29 cellular contexts compared by ENCODE assay signal in genomic region chr4:185637162-185637875, GRCh38.
DNase-seq lines count a peak whose midpoint lies in the region; ATAC-seq, FAIRE-seq and TF ChIP-seq lines count a peak whose summit lies in the region.
"Had no signal": no experiment of that assay in that cellular context is flagged by ENCODE, and none has a peak within 500 bp of the region (broad histone marks: within the 10 kb centered on the region; RNA-seq: fewer than 3 reads in every experiment).

No MANE protein-coding gene starts in this region.

- H3K36me3 ChIP-seq in K562 (ENCODE audit: control insufficient read depth, insufficient read depth, low read length) (no peaks in the 10 kb centered on the region), left lung (no peaks in the 10 kb centered on the region), MM.1S (replicated peaks; ENCODE audit: insufficient read depth, low read length) (no peaks in the 10 kb centered on the region)
- H3K36me3 ChIP-seq: BE2C, colonic mucosa, HAP-1 had no signal

- BruUV-seq in K562 (replicated peaks; lab: Mats Ljungman, UMichigan), result no TSS peak

- H3K27ac ChIP-seq in K562 (ENCODE audit: extremely low read depth, low read depth, low read length), result no peak overlapping the region
- no peak overlapping the region for H3K27ac ChIP-seq in left lung
- H3K27ac ChIP-seq in MM.1S (ENCODE audit: low read length), result no peak overlapping the region
- H3K27ac ChIP-seq: cardiac muscle cell, colonic mucosa, heart left ventricle, RWPE1, skin epidermis had no signal

- H3K4me3 ChIP-seq in LNCaP clone FGC (ENCODE audit: low read depth, low read length) (no peak overlapping the region), K562 (no peak overlapping the region), left lung (no peak overlapping the region), MM.1S (ENCODE audit: low read length) (no peak overlapping the region)
- H3K4me3 ChIP-seq: cardiac muscle cell, colonic mucosa, HAP-1, heart left ventricle, skin epidermis had no signal

- H3K9me2 ChIP-seq in MM.1S (replicated peaks; ENCODE audit: insufficient read depth, low read length), result no peaks in the 10 kb centered on the region

- 1% methylated on average over 9 of the region's 9 CpGs for WGBS in K562 (ENCODE audit: insufficient coverage, low coverage, missing lambda C conversion rate)

- intact Hi-C loops in K562 (cut with micrococcal nuclease), result no loop called here
- intact Hi-C loops in left lung (cut with DNase I), result loop anchor here in 1 of 2 donors (5.0 kb wide), 1 partner anchor 400 kb away; no protein-coding TSS in a partner anchor

- ATAC-seq in K562, result no peak
- peak; percentile 94 for ATAC-seq in left lung

- H3K9ac ChIP-seq in K562 (ENCODE audit: insufficient read depth in 1 of 2, low read depth in 2 of 2, low read length in 2 of 2) (no peak overlapping the region), MM.1S (ENCODE audit: low read length) (no peak overlapping the region)

- H3K79me2 ChIP-seq in K562 (ENCODE audit: control insufficient read depth, insufficient read depth, low read length) (no peaks in the 10 kb centered on the region), MM.1S (ENCODE audit: low read length) (no peaks in the 10 kb centered on the region)

- no peaks in the 10 kb centered on the region for H3F3A ChIP-seq in MM.1S (ENCODE audit: insufficient read depth, low read length)

- DNase-seq in COLO668 (lab: John Stamatoyannopoulos, UW; ENCODE audit: unreplicated experiment) (peak; percentile 31), LNCaP clone FGC (ENCODE audit: low read depth) (peak; percentile 65), K562 (ENCODE audit: extremely low read depth in 1 of 4, low spot score in 3 of 4) (no peak), left lung (peak in 1 of 2 donors; percentile 63), MM.1S (no peak), GM19240 (ENCODE audit: insufficient read length, low spot score) (no peak), NCI-H446 treated with DMSO at 0.1 percent for 48 hours (lab: John Stamatoyannopoulos, UW) (no peak)
- DNase-seq: ACHN; activated CD4-positive, alpha-beta T cell treated with anti-CD3 and anti-CD28 coated beads, Interleukin-2, amount 50 U/mL, for 48 hours; activated naive CD4-positive, alpha-beta T cell treated with anti-CD3 and anti-CD28 coated beads, Interleukin-2, amount 10 ng/mL, durations not matched to agents 7 days and 5 days; amygdala; BE2C; CD8-positive, alpha-beta memory T cell; colonic mucosa; effector CD8-positive, alpha-beta T cell; erythroblast; foreskin fibroblast; heart left ventricle; KBM-7; NCI-H1694; NCI-H526 treated with DMSO at 0.1 percent for 48 hours; stimulated activated CD8-positive, alpha-beta memory T cell treated with anti-CD3 and anti-CD28 coated beads, Interleukin-4, amount 100 ng/mL, for 48 hours; stimulated activated naive CD8-positive, alpha-beta T cell treated with anti-CD3 and anti-CD28 coated beads, Interleukin-15, amount 100 ng/mL, for 72 hours; T-helper 1 cell had no signal

- no peak for FAIRE-seq in K562 (lab: Jason Lieb, UNC)
- FAIRE-seq: G401.6 had no signal

- TF ChIP-seq POLR2A in K562 (conservative IDR thresholded peaks at IDR 0.05), result no peak

- no peaks in the 10 kb centered on the region for H4K20me1 ChIP-seq in K562 (replicated peaks; ENCODE audit: control insufficient read depth, insufficient read depth, low read length)
- H4K20me1 ChIP-seq in MM.1S (ENCODE audit: insufficient read depth, low read length), result no peaks in the 10 kb centered on the region

- H2AFZ ChIP-seq in K562 (ENCODE audit: low read depth, low read length) (no peak overlapping the region), MM.1S (ENCODE audit: low read length) (no peak overlapping the region)

- H3K9me1 ChIP-seq in K562 (ENCODE audit: control insufficient read depth, insufficient read depth, low read length), result no peaks in the 10 kb centered on the region

- H3K4me1 ChIP-seq in K562 (replicated peaks in 1 of 2; ENCODE audit: control insufficient read depth in 2 of 2, insufficient read depth in 2 of 2, low read length in 2 of 2) (peaks cover 0 to 5% of the 10 kb centered on the region in 2 experiments; a peak in 1 of 5 replicates), left lung (no peaks in the 10 kb centered on the region), MM.1S (ENCODE audit: low read length) (no peaks in the 10 kb centered on the region)
- H3K4me1 ChIP-seq: BE2C, colonic mucosa, HAP-1 had no signal

- H3K9me3 ChIP-seq in K562 (replicated peaks; ENCODE audit: control insufficient read depth, insufficient read depth, low read depth, low read length), result no peaks in the 10 kb centered on the region
- H3K9me3 ChIP-seq in left lung, result peaks cover 0 to 6% of the 10 kb centered on the region in 2 donors
- no peaks in the 10 kb centered on the region for H3K9me3 ChIP-seq in MM.1S (replicated peaks; ENCODE audit: insufficient read depth, low read length)
- H3K9me3 ChIP-seq: BE2C, colonic mucosa, HAP-1 had no signal

- TF ChIP-seq EP300 in K562 (IDR thresholded peaks at IDR 0.05; ENCODE audit: low read length), result no peak

- POLR2A ChIA-PET in K562 (lab: Yijun Ruan, JAX), result no interaction called here

- no peak for TF ChIP-seq CTCF in LNCaP clone FGC (IDR thresholded peaks at IDR 0.05; ENCODE audit: control insufficient read depth, extremely low read depth, insufficient read depth)
- no peak for TF ChIP-seq CTCF in K562 (IDR thresholded peaks at IDR 0.05 in 2 of 3, conservative IDR thresholded peaks at IDR 0.05 in 1 of 3; ENCODE audit: insufficient read depth in 2 of 3, low read depth in 1 of 3, low read length in 3 of 3)
- TF ChIP-seq CTCF in left lung (IDR thresholded peaks at IDR 0.05), result no peak
- no peak for TF ChIP-seq CTCF in MM.1S (IDR thresholded peaks at IDR 0.05; ENCODE audit: low read length)

- no peak for TF ChIP-seq RAD21 in K562 (CRISPR knock-in tag; conservative IDR thresholded peaks at IDR 0.05 in 1 of 2, IDR thresholded peaks at IDR 0.05 in 1 of 2)

- H3K4me2 ChIP-seq in K562 (ENCODE audit: insufficient read depth, low read length) (no peak overlapping the region), MM.1S (ENCODE audit: low read depth, low read length) (no peak overlapping the region)

- CTCF ChIA-PET in K562 (lab: Yijun Ruan, JAX; ENCODE audit: low intra/inter-chr PET ratio), result no interaction called here

- H3K27me3 ChIP-seq in K562 (ENCODE audit: control insufficient read depth in 2 of 2, insufficient read depth in 2 of 2, low read length in 2 of 2) (peaks cover 7 to 18% of the 10 kb centered on the region in 2 experiments; a peak in 4 of 5 replicates), left lung (peaks cover 0 to 27% of the 10 kb centered on the region in 2 donors), MM.1S (replicated peaks; ENCODE audit: insufficient read depth, low read length) (no peaks in the 10 kb centered on the region)
- H3K27me3 ChIP-seq: BE2C, cardiac muscle cell, colonic mucosa had no signal

- in situ Hi-C loops in K562 (cut with MboI), result no loop called here

TF ChIP-seq in K562, 482 proteins besides CTCF, POLR2A, EP300 and RAD21:
- TF ChIP-seq, protein P1, sequence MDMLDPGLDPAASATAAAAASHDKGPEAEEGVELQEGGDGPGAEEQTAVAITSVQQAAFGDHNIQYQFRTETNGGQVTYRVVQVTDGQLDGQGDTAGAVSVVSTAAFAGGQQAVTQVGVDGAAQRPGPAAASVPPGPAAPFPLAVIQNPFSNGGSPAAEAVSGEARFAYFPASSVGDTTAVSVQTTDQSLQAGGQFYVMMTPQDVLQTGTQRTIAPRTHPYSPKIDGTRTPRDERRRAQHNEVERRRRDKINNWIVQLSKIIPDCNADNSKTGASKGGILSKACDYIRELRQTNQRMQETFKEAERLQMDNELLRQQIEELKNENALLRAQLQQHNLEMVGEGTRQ (CRISPR knock-in tag; IDR thresholded peaks at IDR 0.05), result 0 out of 2 replicates have a peak, but pooled peaks have one; percentile 28
- no peak for TF ChIP-seq GTF2F1 (IDR thresholded peaks at IDR 0.05; ENCODE audit: low read depth, low read length)
- TF ChIP-seq, protein P2, sequence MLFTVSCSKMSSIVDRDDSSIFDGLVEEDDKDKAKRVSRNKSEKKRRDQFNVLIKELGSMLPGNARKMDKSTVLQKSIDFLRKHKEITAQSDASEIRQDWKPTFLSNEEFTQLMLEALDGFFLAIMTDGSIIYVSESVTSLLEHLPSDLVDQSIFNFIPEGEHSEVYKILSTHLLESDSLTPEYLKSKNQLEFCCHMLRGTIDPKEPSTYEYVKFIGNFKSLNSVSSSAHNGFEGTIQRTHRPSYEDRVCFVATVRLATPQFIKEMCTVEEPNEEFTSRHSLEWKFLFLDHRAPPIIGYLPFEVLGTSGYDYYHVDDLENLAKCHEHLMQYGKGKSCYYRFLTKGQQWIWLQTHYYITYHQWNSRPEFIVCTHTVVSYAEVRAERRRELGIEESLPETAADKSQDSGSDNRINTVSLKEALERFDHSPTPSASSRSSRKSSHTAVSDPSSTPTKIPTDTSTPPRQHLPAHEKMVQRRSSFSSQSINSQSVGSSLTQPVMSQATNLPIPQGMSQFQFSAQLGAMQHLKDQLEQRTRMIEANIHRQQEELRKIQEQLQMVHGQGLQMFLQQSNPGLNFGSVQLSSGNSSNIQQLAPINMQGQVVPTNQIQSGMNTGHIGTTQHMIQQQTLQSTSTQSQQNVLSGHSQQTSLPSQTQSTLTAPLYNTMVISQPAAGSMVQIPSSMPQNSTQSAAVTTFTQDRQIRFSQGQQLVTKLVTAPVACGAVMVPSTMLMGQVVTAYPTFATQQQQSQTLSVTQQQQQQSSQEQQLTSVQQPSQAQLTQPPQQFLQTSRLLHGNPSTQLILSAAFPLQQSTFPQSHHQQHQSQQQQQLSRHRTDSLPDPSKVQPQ (CRISPR knock-in tag; IDR thresholded peaks at IDR 0.05; ENCODE audit: borderline replicate concordance), result no peak
- no peak for TF ChIP-seq ZNF766 (CRISPR knock-in tag; conservative IDR thresholded peaks at IDR 0.05)

Comparison
In these comparisons a context has a peak if more than half of its experiments do, and no peak if none do; other contexts are left out.
1. DNase-seq: peak in COLO668 (single experiment) and LNCaP clone FGC (single experiment); none in K562 (0 of 4), MM.1S (single experiment), GM19240 (single experiment) and NCI-H446 treated with DMSO at 0.1 percent for 48 hours (single experiment).